Comparison of ENCODE assay signal across 17 cellular contexts in genomic region chr6:18507018-18507415, GRCh38.
DNase-seq lines count a peak whose midpoint lies in the region; TF ChIP-seq lines count a peak whose summit lies in the region.
"Had no signal": no experiment of that assay in that cellular context is flagged by ENCODE, and none has a peak within 500 bp of the region (broad histone marks: within the 10 kb centered on the region; RNA-seq: fewer than 3 reads in every experiment).

No MANE protein-coding gene starts in this region.

- H3K27ac Mint-ChIP-seq in chondrocyte (ENCODE audit: unreplicated experiment) = no peak overlapping the region
- H3K27ac Mint-ChIP-seq: activated naive CD4-positive, alpha-beta T cell treated with anti-CD3 and anti-CD28 coated beads, Interleukin-2, amount 50 U/mL, for 24 hours; HFFc6 had no signal

- no peaks in the 10 kb centered on the region for H3K36me3 Mint-ChIP-seq in chondrocyte (ENCODE audit: low read depth)
- H3K36me3 Mint-ChIP-seq: activated naive CD4-positive, alpha-beta T cell treated with anti-CD3 and anti-CD28 coated beads, Interleukin-2, amount 50 U/mL, for 24 hours had no signal

- H3K9me3 Mint-ChIP-seq in chondrocyte (ENCODE audit: low read depth) = no peaks in the 10 kb centered on the region
- H3K9me3 Mint-ChIP-seq: activated naive CD4-positive, alpha-beta T cell treated with anti-CD3 and anti-CD28 coated beads, Interleukin-2, amount 50 U/mL, for 24 hours; HFFc6 had no signal

- DNase-seq in NCI-H345 (lab: John Stamatoyannopoulos, UW) (peak; percentile 5), NCI-H345 treated with DMSO at 0.1 percent for 48 hours (lab: John Stamatoyannopoulos, UW; ENCODE audit: unreplicated experiment) (no peak), NCI-H2171 treated with DMSO at 0.1 percent for 48 hours (lab: John Stamatoyannopoulos, UW) (peak; percentile 90), retinal pigment epithelial cell (ENCODE audit: low read depth) (no peak), chondrocyte (ENCODE audit: low spot score) (no peak), islet precursor cell (no peak), cortex of kidney (lab: John Stamatoyannopoulos, UW) (no peak)
- DNase-seq: activated CD4-positive, alpha-beta T cell treated with anti-CD3 and anti-CD28 coated beads, Interleukin-2, amount 50 U/mL, for 4 hours; activated T-cell treated with anti-CD3 and anti-CD28 coated beads, Interleukin-2, amount 50 U/mL, for 1 hour; HFFc6; left ventricle myocardium inferior; NCI-H226; stimulated activated CD4-positive, alpha-beta T cell treated with anti-CD3 and anti-CD28 coated beads, Interleukin-2, amount 100 ng/mL, for 24 hours had no signal

- no peak for TF ChIP-seq CTCF in retinal pigment epithelial cell (conservative IDR thresholded peaks at IDR 0.05; ENCODE audit: low read depth, low read length)
- no peak for TF ChIP-seq CTCF in chondrocyte (IDR thresholded peaks at IDR 0.05)

- no peaks in the 10 kb centered on the region for H3K27me3 Mint-ChIP-seq in chondrocyte (ENCODE audit: low read depth)

- peak overlapping the region; percentile 19 for H3K4me3 ChIP-seq in retinal pigment epithelial cell (ENCODE audit: low read length)
- H3K4me3 ChIP-seq: coronary artery, gastroesophageal sphincter, left ventricle myocardium inferior had no signal

- no peak overlapping the region for H3K4me3 Mint-ChIP-seq in chondrocyte (ENCODE audit: unreplicated experiment)
- H3K4me3 Mint-ChIP-seq: activated naive CD4-positive, alpha-beta T cell treated with anti-CD3 and anti-CD28 coated beads, Interleukin-2, amount 50 U/mL, for 24 hours; HFFc6 had no signal

- H3K4me1 Mint-ChIP-seq in chondrocyte (ENCODE audit: low read depth) = peaks cover 37% of the 10 kb centered on the region
- H3K4me1 Mint-ChIP-seq: activated naive CD4-positive, alpha-beta T cell treated with anti-CD3 and anti-CD28 coated beads, Interleukin-2, amount 50 U/mL, for 24 hours had no signal

TF ChIP-seq in PFSK-1, 5 proteins besides CTCF, POLR2A, EP300 and RAD21:
- TF ChIP-seq TAF1 (IDR thresholded peaks at IDR 0.05; ENCODE audit: borderline replicate concordance, insufficient read depth, low read length) (no peak), FOXP2 (optimal IDR thresholded peaks at IDR 0.05; ENCODE audit: borderline replicate concordance, extremely low read depth, extremely low read length, insufficient read depth) (peak; percentile 14)

Comparison
In these comparisons a context has a peak if more than half of its experiments do, and no peak if none do; other contexts are left out.
1. DNase-seq: peak in NCI-H345 (single experiment) and NCI-H2171 treated with DMSO at 0.1 percent for 48 hours (single experiment); none in NCI-H345 treated with DMSO at 0.1 percent for 48 hours (single experiment), retinal pigment epithelial cell (single experiment), chondrocyte (single experiment), islet precursor cell (single experiment) and cortex of kidney (single experiment).